In genomic region chr9:2788948-2789347, GRCh38 we compare ENCODE assay signal across 21 cellular contexts.
"Had no signal": no experiment of that assay in that cellular context is flagged by ENCODE, and none has a peak within 500 bp of the region (broad histone marks: within the 10 kb centered on the region; RNA-seq: fewer than 3 reads in every experiment).

No MANE protein-coding gene starts in this region.

- H3K4me3 ChIP-seq: K562, SJSA1, SK-N-MC had no signal

- H3K9me3 ChIP-seq: SJSA1 had no signal

- ATAC-seq: K562 had no signal

- H3K9ac ChIP-seq: KMS-11 had no signal

- DNase-seq: Kasumi-1, MM.1S, NCI-H1092 treated with DMSO at 0.1 percent for 48 hours, NCI-H1436, NCI-H187, NCI-H2029, NCI-H2081 treated with DMSO at 0.1 percent for 48 hours, NCI-H226, NCI-H446, NCI-H510A, NCI-H524 treated with DMSO at 0.1 percent for 48 hours, NCI-H69, NCI-H774, Right ventricle myocardium superior, RPMI8226, SIG-M5 had no signal

- H3K27ac ChIP-seq: KMS-11, SJSA1, SK-N-MC had no signal

- H3K27me3 ChIP-seq: SJSA1 had no signal

- H3K4me2 ChIP-seq: KMS-11 had no signal

- FAIRE-seq: K562, RCC 7860 had no signal
